20 cellular contexts compared by ENCODE assay signal in genomic region chr14:101150010-101150409, GRCh38.
"Had no signal": no experiment of that assay in that cellular context is flagged by ENCODE, and none has a peak within 500 bp of the region (broad histone marks: within the 10 kb centered on the region; RNA-seq: fewer than 3 reads in every experiment).

No MANE protein-coding gene starts in this region.

- H3K27ac Mint-ChIP-seq: dendritic cell treated with granulocyte-macrophage colony-stimulating factor and Interleukin-4, amounts not matched to agents 40 ng/mL and 50 ng/mL, for 4 days; effector memory CD8-positive, alpha-beta T cell; immature natural killer cell; naive B cell; nephron; stimulated activated memory B cell treated with anti-CD40 and anti-IgM and Interleukin-4, amounts not matched to agents 10 μg/mL and 1 μg/mL and 100 μg/mL, for 72 hours; stimulated activated naive CD8-positive, alpha-beta T cell treated with anti-CD3 and anti-CD28 coated beads, Interleukin-15, Interleukin-2, amounts not matched to agents 100 ng/mL and 50 ng/mL, for 24 hours had no signal

- FAIRE-seq: kidney had no signal

- H3K4me3 ChIP-seq: lung, psoas muscle, right lobe of liver, testis, tibial nerve had no signal

- H3K79me2 ChIP-seq: parathyroid adenoma had no signal

- H3K4me1 ChIP-seq: foreskin keratinocyte, parathyroid adenoma, psoas muscle, right lobe of liver, testis had no signal

- H3K36me3 Mint-ChIP-seq: stimulated activated memory B cell treated with anti-CD40 and anti-IgM and Interleukin-4, amounts not matched to agents 10 μg/mL and 1 μg/mL and 100 μg/mL, for 72 hours had no signal

- H3K36me3 ChIP-seq: right lobe of liver, tibial nerve had no signal

- DNase-seq: effector memory CD8-positive, alpha-beta T cell; foreskin keratinocyte; immature natural killer cell; kidney; left colon; left ventricle myocardium superior; mesenchymal stem cell; naive B cell; psoas muscle; retina; right lobe of liver; stimulated activated CD4-positive, alpha-beta T cell treated with anti-CD3 and anti-CD28 coated beads, Interleukin-4, amount 100 ng/mL, for 24 hours; testis had no signal

- H3K27ac ChIP-seq: foreskin keratinocyte, parathyroid adenoma, psoas muscle, right lobe of liver, testis, tibial nerve had no signal

- H3K9ac ChIP-seq: parathyroid adenoma had no signal

- H3K9me3 ChIP-seq: psoas muscle, right lobe of liver, testis had no signal

- H3K9me3 Mint-ChIP-seq: dendritic cell treated with granulocyte-macrophage colony-stimulating factor and Interleukin-4, amounts not matched to agents 40 ng/mL and 50 ng/mL, for 4 days had no signal

- H3K4me1 Mint-ChIP-seq: immature natural killer cell; stimulated activated memory B cell treated with anti-CD40 and anti-IgM and Interleukin-4, amounts not matched to agents 10 μg/mL and 1 μg/mL and 100 μg/mL, for 72 hours had no signal

- H2AFZ ChIP-seq: parathyroid adenoma had no signal

- H3K4me3 Mint-ChIP-seq: dendritic cell treated with granulocyte-macrophage colony-stimulating factor and Interleukin-4, amounts not matched to agents 40 ng/mL and 50 ng/mL, for 4 days; effector memory CD8-positive, alpha-beta T cell; immature natural killer cell; naive B cell; nephron; stimulated activated memory B cell treated with anti-CD40 and anti-IgM and Interleukin-4, amounts not matched to agents 10 μg/mL and 1 μg/mL and 100 μg/mL, for 72 hours; stimulated activated naive CD8-positive, alpha-beta T cell treated with anti-CD3 and anti-CD28 coated beads, Interleukin-15, Interleukin-2, amounts not matched to agents 100 ng/mL and 50 ng/mL, for 24 hours had no signal

- H3K27me3 ChIP-seq: right lobe of liver, testis, tibial nerve had no signal
